Comparison of ENCODE assay signal across 9 cellular contexts in genomic region chrX:81195712-81196111, GRCh38. TPM values are rescaled to one million over a fixed set of nuclear protein-coding genes. Genes with fewer than 3 reads are reported as not detected.
A peak's percentile ranks its signal among the peaks of the same experiment; 100 is the strongest.
DNase-seq lines count a peak whose midpoint lies in the region; ATAC-seq and TF ChIP-seq lines count a peak whose summit lies in the region.
"Had no signal": no experiment of that assay in that cellular context is flagged by ENCODE, and none has a peak within 500 bp of the region (broad histone marks: within the 10 kb centered on the region; RNA-seq: fewer than 3 reads in every experiment).

No MANE protein-coding gene starts in this region.

- no peaks in the 10 kb centered on the region for H3K27me3 ChIP-seq in tibial nerve

- no peak overlapping the region for H3K4me3 ChIP-seq in AG09309 (ENCODE audit: control insufficient read depth, low read depth, low read length)
- no peak overlapping the region for H3K4me3 ChIP-seq in tibial nerve
- H3K4me3 ChIP-seq: skin epidermis had no signal

- 13 to 16% methylated on average over 5 of the region's 5 CpGs for whole genome bisulfite sequencing in tibial nerve, 2 donors

- H3K4me3 Mint-ChIP-seq in activated CD4-positive, alpha-beta memory T cell treated with anti-CD3 and anti-CD28 coated beads, Interleukin-2, amount 10 ng/mL, durations not matched to agents 7 days and 5 days = no peak overlapping the region
- H3K4me3 Mint-ChIP-seq in endothelial cell (ENCODE audit: unreplicated experiment) (no peak overlapping the region), natural killer cell (no peak overlapping the region)

- H3K27me3 Mint-ChIP-seq in activated CD4-positive, alpha-beta memory T cell treated with anti-CD3 and anti-CD28 coated beads, Interleukin-2, amount 10 ng/mL, durations not matched to agents 7 days and 5 days = no peaks in the 10 kb centered on the region
- H3K27me3 Mint-ChIP-seq in endothelial cell (ENCODE audit: unreplicated experiment) (peaks cover 2% of the 10 kb centered on the region), natural killer cell (ENCODE audit: low read depth in 2 of 2) (no peaks in the 10 kb centered on the region)

- TF ChIP-seq CTCF in AG09309 (IDR thresholded peaks at IDR 0.05; ENCODE audit: control insufficient read depth, insufficient read depth, low read depth, low read length, missing control alignments) (peak; percentile 74), endothelial cell (IDR thresholded peaks at IDR 0.05; ENCODE audit: unreplicated experiment) (peak; percentile 59), natural killer cell (IDR thresholded peaks at IDR 0.05) (peak; percentile 57), tibial nerve (IDR thresholded peaks at IDR 0.05) (peak; percentile 29 to 61 (median 42))

- no peaks in the 10 kb centered on the region for H3K9me3 ChIP-seq in tibial nerve

- H3K36me3 ChIP-seq in tibial nerve = no peaks in the 10 kb centered on the region

- ATAC-seq in GM18520 (IDR thresholded peaks at IDR 0.05; ENCODE audit: unreplicated experiment) (peak; percentile 61), HG03039 (IDR thresholded peaks at IDR 0.05; ENCODE audit: unreplicated experiment) (peak; percentile 79), natural killer cell (peak; percentile 70 to 83 (median 79))

- CTCF ChIA-PET in activated CD4-positive, alpha-beta memory T cell treated with anti-CD3 and anti-CD28 coated beads, Interleukin-2, amount 10 ng/mL, durations not matched to agents 7 days and 5 days (lab: Charles Lee) = interaction anchor here (0.6 to 1.6 kb wide), 8 partner anchors 9 to 504 kb away, joined by 3 read pairs; no protein-coding TSS in a partner anchor

- no peaks in the 10 kb centered on the region for H3K4me1 ChIP-seq in tibial nerve

- no peak for TF ChIP-seq EP300 in tibial nerve (IDR thresholded peaks at IDR 0.05)

- intact Hi-C loops in natural killer cell (cut with micrococcal nuclease) = no loop called here

- no peaks in the 10 kb centered on the region for H3K36me3 Mint-ChIP-seq in activated CD4-positive, alpha-beta memory T cell treated with anti-CD3 and anti-CD28 coated beads, Interleukin-2, amount 10 ng/mL, durations not matched to agents 7 days and 5 days (ENCODE audit: low read depth)
- H3K36me3 Mint-ChIP-seq in endothelial cell (ENCODE audit: low read depth, unreplicated experiment) (no peaks in the 10 kb centered on the region), natural killer cell (no peaks in the 10 kb centered on the region)

- TF ChIP-seq POLR2A in tibial nerve (IDR thresholded peaks at IDR 0.05) = no peak

- peak; percentile 17 for DNase-seq in AG09309 (ENCODE audit: low read depth)
- DNase-seq in NCI-H460 (ENCODE audit: extremely low read depth, low read depth) = peak; percentile 55
- peak; percentile 56 for DNase-seq in activated CD4-positive, alpha-beta memory T cell treated with anti-CD3 and anti-CD28 coated beads, Interleukin-2, amount 10 ng/mL, durations not matched to agents 7 days and 5 days
- peak; percentile 42 for DNase-seq in endothelial cell (ENCODE audit: low spot score)
- DNase-seq in natural killer cell = peak; percentile 28
- peak; percentile 14 to 66 for DNase-seq in tibial nerve (ENCODE audit: low spot score in 2 of 2)

- H3K27ac ChIP-seq in tibial nerve = no peak overlapping the region
- H3K27ac ChIP-seq: skin epidermis had no signal

- no peak overlapping the region for H3K27ac Mint-ChIP-seq in activated CD4-positive, alpha-beta memory T cell treated with anti-CD3 and anti-CD28 coated beads, Interleukin-2, amount 10 ng/mL, durations not matched to agents 7 days and 5 days
- no peak overlapping the region for H3K27ac Mint-ChIP-seq in endothelial cell (ENCODE audit: unreplicated experiment)
- H3K27ac Mint-ChIP-seq in natural killer cell = no peak overlapping the region

- H3K9me3 Mint-ChIP-seq in activated CD4-positive, alpha-beta memory T cell treated with anti-CD3 and anti-CD28 coated beads, Interleukin-2, amount 10 ng/mL, durations not matched to agents 7 days and 5 days = no peaks in the 10 kb centered on the region
- no peaks in the 10 kb centered on the region for H3K9me3 Mint-ChIP-seq in endothelial cell (ENCODE audit: unreplicated experiment)
- no peaks in the 10 kb centered on the region for H3K9me3 Mint-ChIP-seq in natural killer cell

- POLR2A ChIA-PET in activated CD4-positive, alpha-beta memory T cell treated with anti-CD3 and anti-CD28 coated beads, Interleukin-2, amount 10 ng/mL, durations not matched to agents 7 days and 5 days (lab: Charles Lee) = no interaction called here

- peaks cover 3% of the 10 kb centered on the region for H3K4me1 Mint-ChIP-seq in activated CD4-positive, alpha-beta memory T cell treated with anti-CD3 and anti-CD28 coated beads, Interleukin-2, amount 10 ng/mL, durations not matched to agents 7 days and 5 days
- H3K4me1 Mint-ChIP-seq in endothelial cell (ENCODE audit: unreplicated experiment) (peaks cover 3% of the 10 kb centered on the region), natural killer cell (no peaks in the 10 kb centered on the region)

RNA-seq across cellular contexts. Expression of gene HMGN5, which starts 6.0 kb away (rescaled TPM):
- 5.1 and 9.5 TPM in 2 replicates for total RNA-seq in NCI-H460 (2014; rRNA removed; shearing (Covaris generic))
- polyA plus RNA-seq in NCI-H460 (2014; cell fraction: nucleus; rRNA removed) = 5.1 and 9.0 TPM in 2 replicates
- total RNA-seq in activated CD4-positive, alpha-beta memory T cell treated with anti-CD3 and anti-CD28 coated beads, Interleukin-2, amount 10 ng/mL, durations not matched to agents 7 days and 5 days = 1 to 10 TPM; 3.3 to 5.8 TPM
- total RNA-seq in endothelial cell (ENCODE audit: unreplicated experiment) (5.1 TPM), natural killer cell (1 to 10 TPM in 2 of 3 donors, under 1 TPM in 1; 0.95 to 1.3 (median 1.3) TPM), tibial nerve (10 to 100 TPM in 1 of 4 donors, 1 to 10 TPM in 3; 7.2 to 29.4 (median 8.1) TPM)

RNA-seq across cellular contexts. Expression of gene SH3BGRL, which starts 6.2 kb away (rescaled TPM):
- 77.1 and 78.2 TPM in 2 replicates for total RNA-seq in NCI-H460 (2014; rRNA removed; shearing (Covaris generic))
- 29.9 and 42.0 TPM in 2 replicates for polyA plus RNA-seq in NCI-H460 (2014; cell fraction: nucleus; rRNA removed)
- total RNA-seq in activated CD4-positive, alpha-beta memory T cell treated with anti-CD3 and anti-CD28 coated beads, Interleukin-2, amount 10 ng/mL, durations not matched to agents 7 days and 5 days = 10 to 100 TPM; 79.6 to 84.7 TPM
- total RNA-seq in endothelial cell (ENCODE audit: unreplicated experiment) (127 TPM), natural killer cell (100 to 1,000 TPM; 103 to 108 (median 108) TPM), tibial nerve (100 to 1,000 TPM in 2 of 4 donors, 10 to 100 TPM in 2; 95.9 to 151 (median 113) TPM)
